Comparison of ENCODE assay signal across 1 cellular context in the genomic region with DNA sequence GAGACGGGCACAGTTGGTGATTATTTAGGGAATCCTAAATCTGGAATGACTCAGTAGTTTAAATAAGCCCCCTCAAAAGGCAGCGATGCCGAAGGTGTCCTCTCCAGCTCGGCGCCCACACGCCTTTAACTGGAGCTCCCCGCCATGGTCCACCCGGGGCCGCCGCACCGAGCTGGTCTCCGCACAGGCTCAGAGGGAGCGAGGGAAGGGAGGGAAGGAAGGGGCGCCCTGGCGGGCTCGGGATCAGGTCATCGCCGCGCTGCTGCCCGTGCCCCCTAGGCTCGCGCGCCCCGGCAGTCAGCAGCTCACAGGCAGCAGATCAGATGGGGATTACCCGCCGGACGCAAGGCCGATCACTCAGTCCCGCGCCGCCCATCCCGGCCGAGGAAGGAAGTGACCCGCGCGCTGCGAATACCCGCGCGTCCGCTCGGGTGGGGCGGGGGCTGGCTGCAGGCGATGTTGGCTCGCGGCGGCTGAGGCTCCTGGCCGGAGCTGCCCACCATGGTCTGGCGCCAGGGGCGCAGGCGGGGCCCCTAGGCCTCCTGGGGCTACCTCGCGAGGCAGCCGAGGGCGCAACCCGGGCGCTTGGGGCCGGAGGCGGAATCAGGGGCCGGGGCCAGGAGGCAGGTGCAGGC.
TF ChIP-seq lines count a peak whose summit lies in the region.

No MANE protein-coding gene starts in this region.

TF ChIP-seq in IMR-90, 13 proteins besides CTCF, POLR2A, EP300 and RAD21 (continued from another document):
- TF ChIP-seq SMC3 (IDR thresholded peaks at IDR 0.05; ENCODE audit: low read depth, low read length), result no peak
- TF ChIP-seq CHD1 (IDR thresholded peaks at IDR 0.05; ENCODE audit: low read depth, low read length), result no peak
- no peak for TF ChIP-seq RFX5 (IDR thresholded peaks at IDR 0.05; ENCODE audit: low read depth, low read length)
- TF ChIP-seq RCOR1 (IDR thresholded peaks at IDR 0.05; ENCODE audit: insufficient replicate concordance, low read length), result no peak
